Comparison of ENCODE assay signal across 8 cellular contexts in genomic region chr14:77376771-77377501, GRCh38. TPM values are rescaled to one million over a fixed set of nuclear protein-coding genes. Genes with fewer than 3 reads are reported as not detected.
DNase-seq lines count a peak whose midpoint lies in the region; ATAC-seq and TF ChIP-seq lines count a peak whose summit lies in the region.

Gene SAMD15 (plus strand): TSS chr14:77377379. CDS start chr14:77377419, 40 bp downstream.
A gene with protein sequence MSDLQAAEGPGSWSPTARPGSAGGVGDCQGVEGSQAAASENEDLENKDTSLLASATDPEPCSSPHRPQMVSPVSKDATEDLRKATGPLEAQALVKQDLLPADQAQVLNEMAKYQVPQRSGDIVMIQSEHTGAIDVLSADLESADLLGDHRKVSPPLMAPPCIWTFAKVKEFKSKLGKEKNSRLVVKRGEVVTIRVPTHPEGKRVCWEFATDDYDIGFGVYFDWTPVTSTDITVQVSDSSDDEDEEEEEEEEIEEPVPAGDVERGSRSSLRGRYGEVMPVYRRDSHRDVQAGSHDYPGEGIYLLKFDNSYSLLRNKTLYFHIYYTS (minus strand): TSS chr14:77377094. CDS start chr14:77377053, 41 bp downstream.

- intact Hi-C loops in naive thymus-derived CD4-positive, alpha-beta T cell (cut with micrococcal nuclease): loop anchor here (1.0 to 5.0 kb wide), 15 partner anchors 56 to 1716 kb away; partner anchors contain the start of genes ADCK1 (in 2 of the 2), ALKBH1 (in 2 of the 2), ANGEL1 (in 2 of the 2) and CIPC (in 2 of the 2)

- H3K4me3 Mint-ChIP-seq in IgD-negative memory B cell: peak within 1 kb of the TSS in 2 of 4 donors; percentile 91 to 99
- peak within 1 kb of the TSS in 7 of 10 donors; percentile 88 to 97 (median 93) for H3K4me3 Mint-ChIP-seq in naive thymus-derived CD4-positive, alpha-beta T cell
- H3K4me3 Mint-ChIP-seq in stimulated activated memory B cell treated with anti-CD40 and anti-IgM and Interleukin-4, amounts not matched to agents 10 μg/mL and 1 μg/mL and 100 μg/mL, for 72 hours: peak within 1 kb of the TSS; percentile 93

- POLR2A ChIA-PET in naive thymus-derived CD4-positive, alpha-beta T cell (lab: Charles Lee): interaction anchor here (0.7 to 2.0 kb wide), 8 partner anchors 41 to 383 kb away, joined by 3 to 9 read pairs (median 3); partner anchors contain the start of genes GSTZ1, POMT2 and VIPAS39

- no peaks in the 10 kb centered on the region for H3K36me3 ChIP-seq in fibroblast of lung (ENCODE audit: control insufficient read depth, insufficient read depth, low read length)
- peaks cover 0 to 5% (median 0%) of the 10 kb centered on the region in 3 experiments for H3K36me3 ChIP-seq in naive thymus-derived CD4-positive, alpha-beta T cell (ENCODE audit: control insufficient read depth in 2 of 3, insufficient read depth in 3 of 3, low read length in 3 of 3)

- no peaks in the 10 kb centered on the region for H3K4me1 ChIP-seq in fibroblast of lung (ENCODE audit: control insufficient read depth, extremely low read depth, insufficient read depth, low read length)
- peaks cover 14 to 18% of the 10 kb centered on the region in 2 donors for H3K4me1 ChIP-seq in naive thymus-derived CD4-positive, alpha-beta T cell (ENCODE audit: control insufficient read depth in 2 of 2, insufficient read depth in 2 of 2, low read length in 2 of 2)

- no peaks in the 10 kb centered on the region for H3K79me2 ChIP-seq in fibroblast of lung (ENCODE audit: control insufficient read depth, insufficient read depth, low read length)

- peak within 1 kb of the TSS; percentile 97 for H2AFZ ChIP-seq in fibroblast of lung (ENCODE audit: low read length)

- peaks cover 3% of the 10 kb centered on the region for H3K36me3 Mint-ChIP-seq in IgD-negative memory B cell
- H3K36me3 Mint-ChIP-seq in naive thymus-derived CD4-positive, alpha-beta T cell: peaks cover 0 to 26% (median 3%) of the 10 kb centered on the region in 5 donors
- peaks cover 23% of the 10 kb centered on the region for H3K36me3 Mint-ChIP-seq in stimulated activated memory B cell treated with anti-CD40 and anti-IgM and Interleukin-4, amounts not matched to agents 10 μg/mL and 1 μg/mL and 100 μg/mL, for 72 hours

- no peaks in the 10 kb centered on the region for H3K9me3 ChIP-seq in fibroblast of lung (ENCODE audit: control insufficient read depth, insufficient read depth, low read depth, low read length)
- no peaks in the 10 kb centered on the region for H3K9me3 ChIP-seq in naive thymus-derived CD4-positive, alpha-beta T cell (ENCODE audit: control insufficient read depth in 2 of 3, low read length in 3 of 3)

- CTCF ChIA-PET in naive thymus-derived CD4-positive, alpha-beta T cell (lab: Charles Lee): interaction anchor here (1.4 to 1.9 kb wide), 3 partner anchors 54 to 61 kb away, joined by 3 to 5 read pairs (median 4); partner anchors contain the start of gene GSTZ1

- ATAC-seq in GM21529 (IDR thresholded peaks at IDR 0.05; ENCODE audit: unreplicated experiment): peak; percentile 78
- peak; percentile 96 for ATAC-seq in naive thymus-derived CD4-positive, alpha-beta T cell
- ATAC-seq in stimulated activated memory B cell treated with anti-CD40 and anti-IgM and Interleukin-4, amounts not matched to agents 10 μg/mL and 1 μg/mL and 100 μg/mL, for 72 hours: peak; percentile 93

- no peaks in the 10 kb centered on the region for H3K27me3 ChIP-seq in fibroblast of lung (ENCODE audit: control insufficient read depth, insufficient read depth, low read length)
- no peaks in the 10 kb centered on the region for H3K27me3 ChIP-seq in naive thymus-derived CD4-positive, alpha-beta T cell (ENCODE audit: control insufficient read depth in 2 of 2, insufficient read depth in 2 of 2, low read length in 2 of 2)

- peak within 1 kb of the TSS; percentile 91 for H3K4me2 ChIP-seq in fibroblast of lung (ENCODE audit: extremely low read depth, insufficient read depth, low read length)

- H3K9ac ChIP-seq in fibroblast of lung (ENCODE audit: insufficient read depth, low read length): peak within 1 kb of the TSS; percentile 74

- peak within 1 kb of the TSS; percentile 60 for H3K27ac ChIP-seq in fibroblast of lung (ENCODE audit: insufficient read depth, low read length)
- peak within 1 kb of the TSS; percentile 87 for H3K27ac ChIP-seq in naive thymus-derived CD4-positive, alpha-beta T cell (ENCODE audit: low read depth, low read length)

- DNase-seq in DMS79 (lab: John Stamatoyannopoulos, UW) (peak; percentile 92), OCI-M2 (lab: John Stamatoyannopoulos, UW; ENCODE audit: unreplicated experiment) (peak; percentile 92), fibroblast of lung (ENCODE audit: low read depth in 2 of 2) (peak; percentile 84)
- DNase-seq in activated T-cell treated with anti-CD3 and anti-CD28 coated beads, Interleukin-2, amount 50 U/mL, for 48 hours: peak; percentile 86 to 90
- peak; percentile 77 to 88 (median 83) for DNase-seq in naive thymus-derived CD4-positive, alpha-beta T cell

- H3K27me3 Mint-ChIP-seq in IgD-negative memory B cell: peaks cover 1% of the 10 kb centered on the region
- peaks cover 0 to 10% (median 0%) of the 10 kb centered on the region in 5 donors for H3K27me3 Mint-ChIP-seq in naive thymus-derived CD4-positive, alpha-beta T cell
- H3K27me3 Mint-ChIP-seq in stimulated activated memory B cell treated with anti-CD40 and anti-IgM and Interleukin-4, amounts not matched to agents 10 μg/mL and 1 μg/mL and 100 μg/mL, for 72 hours: no peaks in the 10 kb centered on the region

- H3K4me1 Mint-ChIP-seq in IgD-negative memory B cell: peaks cover 30 to 37% (median 36%) of the 10 kb centered on the region in 3 donors
- H3K4me1 Mint-ChIP-seq in naive thymus-derived CD4-positive, alpha-beta T cell: peaks cover 17 to 41% (median 39%) of the 10 kb centered on the region in 7 donors
- peaks cover 35% of the 10 kb centered on the region for H3K4me1 Mint-ChIP-seq in stimulated activated memory B cell treated with anti-CD40 and anti-IgM and Interleukin-4, amounts not matched to agents 10 μg/mL and 1 μg/mL and 100 μg/mL, for 72 hours

- H3K27ac Mint-ChIP-seq in IgD-negative memory B cell: peak within 1 kb of the TSS; percentile 89 to 95 (median 94)
- H3K27ac Mint-ChIP-seq in naive thymus-derived CD4-positive, alpha-beta T cell: peak within 1 kb of the TSS; percentile 52 to 93 (median 77)
- H3K27ac Mint-ChIP-seq in stimulated activated memory B cell treated with anti-CD40 and anti-IgM and Interleukin-4, amounts not matched to agents 10 μg/mL and 1 μg/mL and 100 μg/mL, for 72 hours: no peak within 1 kb of the TSS

- TF ChIP-seq CTCF in fibroblast of lung (conservative IDR thresholded peaks at IDR 0.05 in 1 of 2, IDR thresholded peaks at IDR 0.05 in 1 of 2; ENCODE audit: low read depth in 1 of 2, low read length in 2 of 2): peak; percentile 15 to 19

- peak within 1 kb of the TSS; percentile 67 to 78 (median 74) for H3K4me3 ChIP-seq in fibroblast of lung (replicated peaks in 1 of 4; ENCODE audit: control extremely low read depth in 1 of 4, insufficient read depth in 1 of 4, low read depth in 3 of 4, low read length in 4 of 4)
- peak within 1 kb of the TSS; percentile 99 for H3K4me3 ChIP-seq in naive thymus-derived CD4-positive, alpha-beta T cell (ENCODE audit: low read length)

- peaks cover 0 to 3% (median 0%) of the 10 kb centered on the region in 3 donors for H3K9me3 Mint-ChIP-seq in IgD-negative memory B cell
- H3K9me3 Mint-ChIP-seq in naive thymus-derived CD4-positive, alpha-beta T cell: peaks cover 0 to 4% (median 0%) of the 10 kb centered on the region in 11 donors
- no peaks in the 10 kb centered on the region for H3K9me3 Mint-ChIP-seq in stimulated activated memory B cell treated with anti-CD40 and anti-IgM and Interleukin-4, amounts not matched to agents 10 μg/mL and 1 μg/mL and 100 μg/mL, for 72 hours

- no peaks in the 10 kb centered on the region for H4K20me1 ChIP-seq in fibroblast of lung (ENCODE audit: control insufficient read depth, extremely low read depth, insufficient read depth, low read length)

RNA-seq across cellular contexts. Expression of gene SAMD15, which starts in this region (rescaled TPM):
- 0.08 TPM for polyA plus RNA-seq in IgD-negative memory B cell
- total RNA-seq in fibroblast of lung: 0.33 and 0.77 TPM in 2 replicates
- polyA plus RNA-seq in fibroblast of lung: 0.69 and 1.1 TPM in 2 replicates
- 0.31 and 0.70 TPM in 2 replicates for polyA plus RNA-seq in fibroblast of lung (2012)
- polyA minus RNA-seq in fibroblast of lung (ENCODE audit: low replicate concordance): 0.19 TPM in 1 of 2 replicates, not detected in the other
- under 1 TPM in 3 of 5 experiments, not detected in 2; 0.27 to 0.46 (median 0.42) TPM for total RNA-seq in naive thymus-derived CD4-positive, alpha-beta T cell
- not detected for polyA plus RNA-seq in naive thymus-derived CD4-positive, alpha-beta T cell

RNA-seq across cellular contexts. Expression of the second gene that starts in this region (rescaled TPM):
- polyA plus RNA-seq in IgD-negative memory B cell (18.9 TPM), fibroblast of lung (5.1 and 7.0 TPM in 2 replicates)
- total RNA-seq in fibroblast of lung: 7.4 TPM in 2 replicates
- 3.2 and 4.3 TPM in 2 replicates for polyA plus RNA-seq in fibroblast of lung (2012)
- 5.5 and 7.1 TPM in 2 replicates for polyA minus RNA-seq in fibroblast of lung (ENCODE audit: low replicate concordance)
- 10 to 100 TPM in 1 of 5 experiments, 1 to 10 TPM in 4; 5.5 to 18.6 (median 7.0) TPM for total RNA-seq in naive thymus-derived CD4-positive, alpha-beta T cell
- 1 to 10 TPM; 2.4 to 3.1 TPM for polyA plus RNA-seq in naive thymus-derived CD4-positive, alpha-beta T cell

Comparison
In these comparisons a context has a peak if more than half of its experiments do, and no peak if none do; other contexts are left out.
1. Peak in every context shown above with its lines: DNase-seq, ATAC-seq, H3K4me3 ChIP-seq and H3K27ac ChIP-seq.